Comparison of ENCODE assay signal across 29 cellular contexts in genomic region chr13:81760316-81760715, GRCh38.
"Had no signal": no experiment of that assay in that cellular context is flagged by ENCODE, and none has a peak within 500 bp of the region (broad histone marks: within the 10 kb centered on the region; RNA-seq: fewer than 3 reads in every experiment).

No MANE protein-coding gene starts in this region.

- H3K27me3 ChIP-seq: ascending aorta, cardiac muscle cell, Peyer's patch, SJCRH30 had no signal

- H3K9me2 ChIP-seq: SK-N-SH had no signal

- H3K4me2 ChIP-seq: SK-N-SH had no signal

- ATAC-seq: activated CD8-positive, alpha-beta T cell treated with anti-CD3 and anti-CD28 coated beads, Interleukin-2, amount 10 ng/mL, durations not matched to agents 7 days and 5 days; WTC11 had no signal

- H3K4me3 ChIP-seq: ascending aorta, cardiac muscle cell, Peyer's patch, SJCRH30 had no signal

- H3K9me3 ChIP-seq: ascending aorta, Peyer's patch, SJCRH30 had no signal

- DNase-seq: activated CD4-positive, alpha-beta T cell treated with anti-CD3 and anti-CD28 coated beads for 48 hours; activated CD4-positive, alpha-beta T cell treated with anti-CD3 and anti-CD28 coated beads, Interleukin-2, amount 50 U/mL, for 4 hours; activated CD4-positive, CD25-positive, alpha-beta regulatory T cell treated with anti-CD3 and anti-CD28 coated beads, Interleukin-2, amount 50 U/mL, for 72 hours; activated CD8-positive, alpha-beta memory T cell treated with anti-CD3 and anti-CD28 coated beads, Interleukin-2, amount 50 U/mL, for 48 hours; activated CD8-positive, alpha-beta T cell treated with anti-CD3 and anti-CD28 coated beads, Interleukin-2, amount 10 ng/mL, durations not matched to agents 7 days and 5 days; activated naive CD4-positive, alpha-beta T cell treated with anti-CD3 and anti-CD28 coated beads, Interleukin-2, amount 50 U/mL, for 16 hours; activated T-cell treated with anti-CD3 and anti-CD28 coated beads, Interleukin-2, amount 50 U/mL, for 1 hour; amniotic stem cell; Kasumi-1; KBM-7; NCI-H1092; NCI-H1417; NCI-H1694; NCI-H2029; NCI-H2107; NCI-H2171 treated with DMSO at 0.1 percent for 48 hours; NCI-H226; NCI-H526; NCI-H774; OCI-M1; Peyer's patch; Right ventricle myocardium superior; SJCRH30; SK-N-SH; T-helper 9 cell had no signal

- H3K27ac ChIP-seq: ascending aorta, cardiac muscle cell, Peyer's patch, RWPE1, SJCRH30 had no signal

- H3K36me3 ChIP-seq: ascending aorta, cardiac muscle cell, Peyer's patch, SJCRH30 had no signal

- H3K4me1 ChIP-seq: ascending aorta, Peyer's patch, SJCRH30 had no signal

- H3K9ac ChIP-seq: SK-N-SH had no signal
